8 cellular contexts compared by ENCODE assay signal in the genomic region with DNA sequence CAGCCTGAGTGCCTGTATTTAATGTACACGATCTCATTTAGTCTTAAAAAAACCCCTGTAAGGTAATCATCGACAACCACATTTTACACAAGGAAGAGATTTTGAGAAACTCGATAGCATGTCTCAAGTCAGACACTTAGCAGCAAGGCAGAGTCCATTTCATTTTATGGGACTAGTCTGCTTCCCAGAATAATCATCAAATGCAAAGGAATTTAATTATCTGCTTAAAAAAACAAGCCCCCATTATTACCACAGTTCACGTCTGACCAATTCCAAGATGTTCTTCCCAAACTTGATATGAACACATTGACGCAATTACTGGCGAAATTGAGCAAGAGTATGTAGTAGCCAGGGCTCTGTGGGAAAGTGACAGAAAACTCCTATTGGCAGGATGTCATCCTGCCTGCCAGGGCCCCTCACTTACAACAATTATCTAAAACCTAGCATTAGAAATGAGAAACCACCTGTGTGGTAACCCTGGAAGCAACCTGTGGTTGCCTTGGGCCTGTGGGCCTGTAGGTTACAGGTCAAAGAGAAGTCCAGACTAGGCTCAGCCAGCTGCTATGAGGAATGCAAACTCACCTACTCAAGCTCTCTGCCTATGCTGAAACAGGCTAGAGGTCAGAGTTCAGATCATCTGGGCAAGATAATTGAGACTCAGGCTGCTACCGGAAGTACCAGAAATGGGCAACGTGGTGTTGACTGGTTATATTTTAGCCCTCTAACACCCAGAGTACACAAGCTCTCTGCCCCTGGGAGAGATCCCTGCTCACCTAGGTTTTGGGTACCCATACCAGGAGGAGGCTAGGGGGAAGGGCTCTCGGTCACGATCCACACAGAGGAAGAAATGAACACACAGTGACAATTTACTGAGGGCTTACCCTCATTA. TPM values are rescaled to one million over a fixed set of nuclear protein-coding genes. Genes with fewer than 3 reads are reported as not detected.
DNase-seq lines count a peak whose midpoint lies in the region; ATAC-seq and TF ChIP-seq lines count a peak whose summit lies in the region.

No MANE protein-coding gene starts in this region.

- 16 to 21% (median 20%) methylated on average over 10 of the region's 10 CpGs for WGBS in adrenal gland, 4 donors

- TF ChIP-seq POLR2A in adrenal gland (IDR thresholded peaks at IDR 0.05): peak; percentile 10 to 34

- H3K9me3 ChIP-seq in adrenal gland (replicated peaks in 1 of 3): no peaks in the 10 kb centered on the region
- H3K9me3 ChIP-seq in iPS-18c (ENCODE audit: control insufficient read depth, insufficient read depth, low read length): no peaks in the 10 kb centered on the region

- H3K9me3 Mint-ChIP-seq in stimulated activated effector memory CD8-positive, alpha-beta T cell treated with anti-CD3 and anti-CD28 coated beads, Interleukin-12 subunit alpha, Interleukin-12 subunit beta, amount 100 ng/mL, for 72 hours: no peaks in the 10 kb centered on the region

- peaks cover 72% of the 10 kb centered on the region for H3K4me1 Mint-ChIP-seq in stimulated activated effector memory CD8-positive, alpha-beta T cell treated with anti-CD3 and anti-CD28 coated beads, Interleukin-12 subunit alpha, Interleukin-12 subunit beta, amount 100 ng/mL, for 72 hours

- H3K36me3 ChIP-seq in GM06990 (ENCODE audit: control insufficient read depth, insufficient read depth, low read length): no peaks in the 10 kb centered on the region
- no peaks in the 10 kb centered on the region for H3K36me3 ChIP-seq in adrenal gland (replicated peaks in 1 of 2)

- DNase-seq in GM06990 (ENCODE audit: extremely low read depth, insufficient read length) (peak; percentile 51), NCI-H460 (ENCODE audit: extremely low read depth, low read depth) (peak; percentile 71), adrenal gland (peak in 6 of 7 donors; percentile 52 to 81 (median 74)), NCI-H1694 (lab: John Stamatoyannopoulos, UW) (no peak)
- DNase-seq in stimulated activated effector memory CD8-positive, alpha-beta T cell treated with anti-CD3 and anti-CD28 coated beads, Interleukin-12 subunit alpha, Interleukin-12 subunit beta, amount 100 ng/mL, for 72 hours (ENCODE audit: low spot score in 2 of 2): peak in 1 of 2 donors; percentile 70

- TF ChIP-seq CTCF in GM06990 (IDR thresholded peaks at IDR 0.05; ENCODE audit: insufficient read depth, low read length, poor library complexity, severe bottlenecking) (no peak), adrenal gland (IDR thresholded peaks at IDR 0.05) (peak in 2 of 6 experiments; percentile 6 to 10)

- intact Hi-C loops in adrenal gland (cut with DNase I): loop anchor here in 1 of 2 donors (5.0 kb wide), 1 partner anchor 83 kb away; no protein-coding TSS in a partner anchor

- H3K27me3 ChIP-seq in GM06990 (replicated peaks; ENCODE audit: control insufficient read depth, insufficient read depth, low read length) (no peaks in the 10 kb centered on the region), adrenal gland (no peaks in the 10 kb centered on the region)

- peak overlapping the region; percentile 97 for H3K27ac Mint-ChIP-seq in stimulated activated effector memory CD8-positive, alpha-beta T cell treated with anti-CD3 and anti-CD28 coated beads, Interleukin-12 subunit alpha, Interleukin-12 subunit beta, amount 100 ng/mL, for 72 hours

- ATAC-seq in GM21529 (IDR thresholded peaks at IDR 0.05; ENCODE audit: unreplicated experiment) (peak; percentile 26), GM21515 (IDR thresholded peaks at IDR 0.05; ENCODE audit: unreplicated experiment) (no peak)
- peak; percentile 50 for ATAC-seq in stimulated activated effector memory CD8-positive, alpha-beta T cell treated with anti-CD3 and anti-CD28 coated beads, Interleukin-12 subunit alpha, Interleukin-12 subunit beta, amount 100 ng/mL, for 72 hours

- peaks cover 27% of the 10 kb centered on the region for H3K36me3 Mint-ChIP-seq in stimulated activated effector memory CD8-positive, alpha-beta T cell treated with anti-CD3 and anti-CD28 coated beads, Interleukin-12 subunit alpha, Interleukin-12 subunit beta, amount 100 ng/mL, for 72 hours

- H3K4me3 ChIP-seq in GM06990 (replicated peaks; ENCODE audit: low read depth, low read length) (peak overlapping the region; percentile 78), adrenal gland (peak overlapping the region; percentile 56 to 99 (median 84)), iPS-18c (ENCODE audit: insufficient read depth, low read depth, low read length) (peak overlapping the region; percentile 87)

- H3K4me3 Mint-ChIP-seq in stimulated activated effector memory CD8-positive, alpha-beta T cell treated with anti-CD3 and anti-CD28 coated beads, Interleukin-12 subunit alpha, Interleukin-12 subunit beta, amount 100 ng/mL, for 72 hours: peak overlapping the region; percentile 97

- peaks cover 52 to 65% of the 10 kb centered on the region in 2 donors for H3K4me1 ChIP-seq in adrenal gland (replicated peaks in 1 of 2)

- peak overlapping the region; percentile 82 to 99 (median 96) for H3K27ac ChIP-seq in adrenal gland

RNA-seq across cellular contexts. Expression of gene B4GALT1, which starts 1.6 kb away (rescaled TPM):
- total RNA-seq in NCI-H460 (2014; rRNA removed; shearing (Covaris generic)): 52.5 and 60.0 TPM in 2 replicates
- polyA plus RNA-seq in NCI-H460 (2014; cell fraction: nucleus; rRNA removed): 15.6 and 17.8 TPM in 2 replicates
- total RNA-seq in adrenal gland: 100 to 1,000 TPM in 1 of 8 donors, 10 to 100 TPM in 7; 44.5 to 117 (median 70.1) TPM
- 10 to 100 TPM; 18.7 to 70.5 (median 21.9) TPM for polyA plus RNA-seq in adrenal gland
